ENCODE assay signal across 1 cellular context in genomic region chr12:4975574-4975973, GRCh38.
TF ChIP-seq lines count a peak whose summit lies in the region.

No MANE protein-coding gene starts in this region.

TF ChIP-seq in WTC11, 78 proteins besides CTCF, POLR2A, EP300 and RAD21 (continued from another document):
- TF ChIP-seq MAX (CRISPR knock-in tag; IDR thresholded peaks at IDR 0.05) = no peak
